In genomic region chr20:49701916-49702315, GRCh38 we compare ENCODE assay signal across 14 cellular contexts. TPM values are rescaled to one million over a fixed set of nuclear protein-coding genes. Genes with fewer than 3 reads are reported as not detected.
DNase-seq lines count a peak whose midpoint lies in the region; ATAC-seq and TF ChIP-seq lines count a peak whose summit lies in the region.
"Had no signal": no experiment of that assay in that cellular context is flagged by ENCODE, and none has a peak within 500 bp of the region (broad histone marks: within the 10 kb centered on the region; RNA-seq: fewer than 3 reads in every experiment).

No MANE protein-coding gene starts in this region.

- no peak overlapping the region for H2AFZ ChIP-seq in ACC112 (ENCODE audit: low read length, unreplicated experiment)

- H3K27me3 ChIP-seq in ACC112 (ENCODE audit: insufficient read depth, low read length) = no peaks in the 10 kb centered on the region
- H3K27me3 ChIP-seq: uterus had no signal

- H3K27ac Mint-ChIP-seq in HFFc6 (peak overlapping the region; percentile 73), natural killer cell (peak overlapping the region; percentile 58 to 63)
- peak overlapping the region; percentile 60 for H3K27ac Mint-ChIP-seq in activated naive CD8-positive, alpha-beta T cell treated with anti-CD3 and anti-CD28 coated beads, Interleukin-2, amount 50 U/mL, for 24 hours
- H3K27ac Mint-ChIP-seq in naive thymus-derived CD8-positive, alpha-beta T cell = no peak overlapping the region
- H3K27ac Mint-ChIP-seq: B cell had no signal

- DNase-seq in HFFc6 (no peak), natural killer cell (no peak), superior temporal gyrus (ENCODE audit: extremely low spot score) (no peak)
- no peak for DNase-seq in activated naive CD8-positive, alpha-beta T cell treated with anti-CD3 and anti-CD28 coated beads, Interleukin-2, amount 50 U/mL, for 24 hours
- DNase-seq in stimulated activated naive CD4-positive, alpha-beta T cell treated with Interleukin-2 at 50 U/mL for 16 hours (lab: John Stamatoyannopoulos, UW) = no peak
- no peak for DNase-seq in naive thymus-derived CD8-positive, alpha-beta T cell
- DNase-seq: NCI-H1436, NCI-H526 treated with DMSO at 0.1 percent for 48 hours, T1000, uterus had no signal

- H3K27ac ChIP-seq in ACC112 (ENCODE audit: low read depth, low read length) = peak overlapping the region; percentile 85

- H3K27me3 Mint-ChIP-seq in HFFc6 (ENCODE audit: insufficient read depth) = peaks cover 2% of the 10 kb centered on the region; the same call in 1 of the 2 replicates
- no peaks in the 10 kb centered on the region for H3K27me3 Mint-ChIP-seq in activated naive CD8-positive, alpha-beta T cell treated with anti-CD3 and anti-CD28 coated beads, Interleukin-2, amount 50 U/mL, for 24 hours
- H3K27me3 Mint-ChIP-seq in natural killer cell (ENCODE audit: low read depth in 2 of 2) = no peaks in the 10 kb centered on the region
- no peaks in the 10 kb centered on the region for H3K27me3 Mint-ChIP-seq in naive thymus-derived CD8-positive, alpha-beta T cell
- H3K27me3 Mint-ChIP-seq: B cell had no signal

- TF ChIP-seq CTCF in HFFc6 (IDR thresholded peaks at IDR 0.05) (no peak), natural killer cell (IDR thresholded peaks at IDR 0.05) (no peak)

- H3K4me3 ChIP-seq in ACC112 (ENCODE audit: low read depth, low read length) = no peak overlapping the region
- H3K4me3 ChIP-seq: uterus had no signal

- H3K79me2 ChIP-seq in ACC112 (ENCODE audit: control insufficient read depth, insufficient read depth, low read length, unreplicated experiment) = peaks cover 94% of the 10 kb centered on the region

- H3K4me1 ChIP-seq in ACC112 (ENCODE audit: control insufficient read depth, insufficient read depth, low read length, unreplicated experiment) = peaks cover 46% of the 10 kb centered on the region

- H3K9me3 Mint-ChIP-seq in HFFc6 (no peaks in the 10 kb centered on the region), natural killer cell (no peaks in the 10 kb centered on the region)
- no peaks in the 10 kb centered on the region for H3K9me3 Mint-ChIP-seq in activated naive CD8-positive, alpha-beta T cell treated with anti-CD3 and anti-CD28 coated beads, Interleukin-2, amount 50 U/mL, for 24 hours
- no peaks in the 10 kb centered on the region for H3K9me3 Mint-ChIP-seq in naive thymus-derived CD8-positive, alpha-beta T cell
- H3K9me3 Mint-ChIP-seq: activated naive CD4-positive, alpha-beta T cell treated with anti-CD3 and anti-CD28 coated beads, Interleukin-2, amount 50 U/mL, for 72 hours had no signal

- no peaks in the 10 kb centered on the region for H3K36me3 ChIP-seq in ACC112 (ENCODE audit: insufficient read depth, low read length)
- H3K36me3 ChIP-seq: uterus had no signal

- intact Hi-C loops in natural killer cell (cut with micrococcal nuclease) = no loop called here

- H3K36me3 Mint-ChIP-seq in HFFc6 (ENCODE audit: low read depth) = no peaks in the 10 kb centered on the region
- H3K36me3 Mint-ChIP-seq in activated naive CD8-positive, alpha-beta T cell treated with anti-CD3 and anti-CD28 coated beads, Interleukin-2, amount 50 U/mL, for 24 hours (ENCODE audit: low read depth) = peaks cover 14% of the 10 kb centered on the region
- no peaks in the 10 kb centered on the region for H3K36me3 Mint-ChIP-seq in natural killer cell
- H3K36me3 Mint-ChIP-seq in naive thymus-derived CD8-positive, alpha-beta T cell = peaks cover 0 to 3% (median 0%) of the 10 kb centered on the region in 3 donors
- H3K36me3 Mint-ChIP-seq: activated naive CD4-positive, alpha-beta T cell treated with anti-CD3 and anti-CD28 coated beads, Interleukin-2, amount 50 U/mL, for 72 hours had no signal

- H3K4me3 Mint-ChIP-seq in HFFc6 (peak overlapping the region; percentile 68), natural killer cell (no peak overlapping the region)
- no peak overlapping the region for H3K4me3 Mint-ChIP-seq in activated naive CD8-positive, alpha-beta T cell treated with anti-CD3 and anti-CD28 coated beads, Interleukin-2, amount 50 U/mL, for 24 hours
- H3K4me3 Mint-ChIP-seq in naive thymus-derived CD8-positive, alpha-beta T cell = no peak overlapping the region
- H3K4me3 Mint-ChIP-seq: B cell had no signal

- POLR2A ChIA-PET in naive thymus-derived CD8-positive, alpha-beta T cell (lab: Charles Lee) = no interaction called here

- H3K4me1 Mint-ChIP-seq in HFFc6 (ENCODE audit: low read depth) (peaks cover 58% of the 10 kb centered on the region), natural killer cell (peaks cover 61 to 66% of the 10 kb centered on the region in 2 donors)
- peaks cover 82% of the 10 kb centered on the region for H3K4me1 Mint-ChIP-seq in activated naive CD8-positive, alpha-beta T cell treated with anti-CD3 and anti-CD28 coated beads, Interleukin-2, amount 50 U/mL, for 24 hours
- peaks cover 19 to 77% (median 54%) of the 10 kb centered on the region in 4 donors for H3K4me1 Mint-ChIP-seq in naive thymus-derived CD8-positive, alpha-beta T cell

- no peak for ATAC-seq in activated naive CD8-positive, alpha-beta T cell treated with anti-CD3 and anti-CD28 coated beads, Interleukin-2, amount 50 U/mL, for 24 hours
- ATAC-seq in natural killer cell (no peak), GM18907 (IDR thresholded peaks at IDR 0.05; ENCODE audit: unreplicated experiment) (no peak)
- ATAC-seq in naive thymus-derived CD8-positive, alpha-beta T cell = no peak

RNA-seq across cellular contexts. Expression of gene B4GALT5, which starts 11.8 kb away (rescaled TPM):
- 10 to 100 TPM; 19.7 to 25.0 (median 21.9) TPM for total RNA-seq in HFFc6 (2021; fragmentation: NEBNext Ultra II Directional; extraction: Animal tissue kit (Norgen Biotek cat#: 25700))
- 10 to 100 TPM; 15.5 to 29.1 (median 28.6) TPM for total RNA-seq in natural killer cell
- 1 to 10 TPM; 6.0 to 6.8 TPM for total RNA-seq in naive thymus-derived CD8-positive, alpha-beta T cell
- polyA plus RNA-seq in naive thymus-derived CD8-positive, alpha-beta T cell = 1 to 10 TPM in 1 of 3 donors, under 1 TPM in 2; 0.34 to 1.4 (median 0.73) TPM

Comparison
In these comparisons a context has a peak if more than half of its experiments do, and no peak if none do; other contexts are left out.
1. H3K27ac Mint-ChIP-seq: peak in HFFc6 (single experiment), activated naive CD8-positive, alpha-beta T cell treated with anti-CD3 and anti-CD28 coated beads, Interleukin-2, amount 50 U/mL, for 24 hours (single experiment) and natural killer cell (2 of 2); none in naive thymus-derived CD8-positive, alpha-beta T cell (0 of 10).